ENCODE assay signal across 8 cellular contexts in the genomic region with DNA sequence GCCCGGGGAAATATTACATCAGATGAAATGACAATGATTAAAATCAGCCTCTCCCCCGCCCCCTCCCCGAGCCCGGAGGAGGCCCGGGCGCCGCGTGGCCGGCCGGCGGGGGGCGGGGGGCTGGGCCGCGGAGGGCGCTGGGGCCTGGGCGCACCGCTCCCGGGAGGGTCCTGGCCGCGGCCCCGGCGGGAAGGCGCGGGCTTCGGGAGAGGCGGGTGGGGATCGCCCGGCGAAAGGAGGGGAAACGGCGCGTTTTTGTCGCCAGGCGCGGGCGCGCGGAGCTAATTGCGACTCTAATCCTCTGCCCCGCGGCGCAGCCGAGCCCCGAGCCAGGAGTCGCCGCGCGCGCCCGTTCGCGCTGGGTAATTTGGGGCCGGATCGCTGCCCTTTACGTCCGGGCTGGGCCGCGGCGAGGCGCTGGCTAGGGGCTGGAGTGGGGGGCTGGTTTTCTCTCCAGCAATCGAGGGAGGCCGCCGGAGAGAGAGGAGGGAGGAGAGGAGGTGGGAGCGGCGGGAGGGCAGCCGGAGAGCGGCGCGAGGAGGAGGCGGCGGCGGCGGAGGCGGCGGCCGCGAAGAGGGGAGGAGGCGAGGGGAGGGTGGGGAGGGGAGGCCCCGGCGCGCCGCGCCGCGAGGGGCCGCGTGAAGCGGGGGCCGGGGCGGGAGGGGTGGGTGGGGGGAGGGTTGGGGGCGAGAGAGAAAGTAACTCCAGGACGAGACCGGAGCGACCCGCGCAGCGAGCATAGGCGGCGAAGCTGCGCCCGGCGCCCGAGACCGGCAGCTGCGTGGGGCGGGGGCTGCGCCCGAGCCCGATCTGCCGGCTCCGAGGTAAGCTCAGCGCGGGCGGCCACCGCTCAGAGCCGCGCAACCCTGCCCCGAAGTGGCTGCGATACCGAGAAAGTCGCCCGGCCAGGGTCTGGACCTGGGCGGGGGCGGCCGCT. TPM values are rescaled to one million over a fixed set of nuclear protein-coding genes. Genes with fewer than 3 reads are reported as not detected.
DNase-seq lines count a peak whose midpoint lies in the region; ATAC-seq and TF ChIP-seq lines count a peak whose summit lies in the region.

Gene KCTD15, plus strand, starts transcription at position 707 of the 937 bp plus-strand sequence. CDS start 3,585 bp downstream, outside the sequence.

- DNase-seq in NCI-H1417 treated with DMSO at 0.1 percent for 48 hours (lab: John Stamatoyannopoulos, UW) (peak; percentile 5), glutamatergic neuron (peak; percentile 76), occipital lobe (lab: John Stamatoyannopoulos, UW) (no peak), superior temporal gyrus (ENCODE audit: extremely low spot score) (no peak)

- no peaks in the 10 kb centered on the region for H3K36me3 Mint-ChIP-seq in activated naive CD4-positive, alpha-beta T cell treated with anti-CD3 and anti-CD28 coated beads, Interleukin-2, amount 50 U/mL, for 24 hours
- no peaks in the 10 kb centered on the region for H3K36me3 Mint-ChIP-seq in glutamatergic neuron (ENCODE audit: unreplicated experiment)

- no peaks in the 10 kb centered on the region for H3K4me1 Mint-ChIP-seq in activated naive CD4-positive, alpha-beta T cell treated with anti-CD3 and anti-CD28 coated beads, Interleukin-2, amount 50 U/mL, for 24 hours
- peaks cover 31% of the 10 kb centered on the region for H3K4me1 Mint-ChIP-seq in glutamatergic neuron (ENCODE audit: low read depth, unreplicated experiment)

- H3K27ac Mint-ChIP-seq in activated naive CD4-positive, alpha-beta T cell treated with anti-CD3 and anti-CD28 coated beads, Interleukin-2, amount 50 U/mL, for 24 hours, result peak within 1 kb of the TSS; percentile 51
- H3K27ac Mint-ChIP-seq in glutamatergic neuron (ENCODE audit: unreplicated experiment), result peak within 1 kb of the TSS; percentile 93

- no peaks in the 10 kb centered on the region for H3K9me3 Mint-ChIP-seq in activated naive CD4-positive, alpha-beta T cell treated with anti-CD3 and anti-CD28 coated beads, Interleukin-2, amount 50 U/mL, for 24 hours
- H3K9me3 Mint-ChIP-seq in glutamatergic neuron (ENCODE audit: unreplicated experiment), result peaks cover 10% of the 10 kb centered on the region

- peak within 1 kb of the TSS; percentile 80 for H3K4me3 Mint-ChIP-seq in activated naive CD4-positive, alpha-beta T cell treated with anti-CD3 and anti-CD28 coated beads, Interleukin-2, amount 50 U/mL, for 24 hours
- H3K4me3 Mint-ChIP-seq in glutamatergic neuron (ENCODE audit: unreplicated experiment), result peak within 1 kb of the TSS; percentile 93

- no peak for ATAC-seq in GM21447 (IDR thresholded peaks at IDR 0.05; ENCODE audit: unreplicated experiment)
- ATAC-seq in GM21529 (IDR thresholded peaks at IDR 0.05; ENCODE audit: unreplicated experiment), result no peak

- peak within 1 kb of the TSS; percentile 48 for H3K4me3 ChIP-seq in GM08714 (ENCODE audit: low read length)

- no peak for TF ChIP-seq CTCF in glutamatergic neuron (IDR thresholded peaks at IDR 0.05; ENCODE audit: partially characterized antibody, unreplicated experiment)

- peaks cover 30% of the 10 kb centered on the region for H3K27me3 Mint-ChIP-seq in activated naive CD4-positive, alpha-beta T cell treated with anti-CD3 and anti-CD28 coated beads, Interleukin-2, amount 50 U/mL, for 24 hours
- peaks cover 10% of the 10 kb centered on the region for H3K27me3 Mint-ChIP-seq in glutamatergic neuron (ENCODE audit: unreplicated experiment)

RNA-seq across cellular contexts. Expression of gene KCTD15, which starts in this region (rescaled TPM):
- 53.4 TPM for total RNA-seq in glutamatergic neuron (ENCODE audit: unreplicated experiment)
- total RNA-seq in occipital lobe, result 85.5 TPM

Comparison
In these comparisons a context has a peak if more than half of its experiments do, and no peak if none do; other contexts are left out.
1. DNase-seq: peak in NCI-H1417 treated with DMSO at 0.1 percent for 48 hours (single experiment) and glutamatergic neuron (single experiment); none in occipital lobe (single experiment) and superior temporal gyrus (single experiment).